In genomic region chr15:31268911-31269784, GRCh38 we compare ENCODE assay signal across 13 cellular contexts. TPM values are rescaled to one million over a fixed set of nuclear protein-coding genes. Genes with fewer than 3 reads are reported as not detected.
DNase-seq lines count a peak whose midpoint lies in the region; ATAC-seq and TF ChIP-seq lines count a peak whose summit lies in the region.
"Had no signal": no experiment of that assay in that cellular context is flagged by ENCODE, and none has a peak within 500 bp of the region (broad histone marks: within the 10 kb centered on the region; RNA-seq: fewer than 3 reads in every experiment).

No MANE protein-coding gene starts in this region.

- H2BK12ac ChIP-seq in neuronal stem cell (ENCODE audit: low read length), result no peak overlapping the region

- H3K9me3 Mint-ChIP-seq in activated naive CD4-positive, alpha-beta T cell treated with anti-CD3 and anti-CD28 coated beads, Interleukin-2, amount 50 U/mL, for 24 hours, result no peaks in the 10 kb centered on the region

- no peak overlapping the region for H4K91ac ChIP-seq in neuronal stem cell (ENCODE audit: low read depth, low read length, poor library complexity)

- H3K4me3 ChIP-seq in tibial artery, result no peak overlapping the region
- H3K4me3 ChIP-seq in neuronal stem cell (ENCODE audit: low read length in 2 of 2), result no peak overlapping the region
- H3K4me3 ChIP-seq: K562, pancreas had no signal

- H3K4ac ChIP-seq in neuronal stem cell (ENCODE audit: low read length), result no peak overlapping the region

- H3K36me3 Mint-ChIP-seq in activated naive CD4-positive, alpha-beta T cell treated with anti-CD3 and anti-CD28 coated beads, Interleukin-2, amount 50 U/mL, for 24 hours, result no peaks in the 10 kb centered on the region

- no peak overlapping the region for H2BK15ac ChIP-seq in neuronal stem cell (ENCODE audit: low read length)

- TF ChIP-seq CTCF in tibial artery (IDR thresholded peaks at IDR 0.05), result no peak

- no peak overlapping the region for H3K14ac ChIP-seq in neuronal stem cell (ENCODE audit: low read length)

- no peak overlapping the region for H2AK5ac ChIP-seq in neuronal stem cell (ENCODE audit: low read depth, low read length)

- H3K4me1 ChIP-seq in tibial artery (peaks cover 0 to 8% (median 0%) of the 10 kb centered on the region in 4 donors), neuronal stem cell (ENCODE audit: control insufficient read depth in 2 of 2, insufficient read depth in 1 of 2, low read depth in 1 of 2, low read length in 2 of 2) (peaks cover 0 to 10% of the 10 kb centered on the region in 2 donors)

- H4K8ac ChIP-seq in neuronal stem cell (ENCODE audit: low read depth, low read length), result no peak overlapping the region

- no peak overlapping the region for H3K4me2 ChIP-seq in neuronal stem cell (ENCODE audit: insufficient read depth, low read length, poor library complexity, severe bottlenecking)

- H3K79me1 ChIP-seq in neuronal stem cell (ENCODE audit: low read depth, low read length), result no peaks in the 10 kb centered on the region

- no peak overlapping the region for H3K23ac ChIP-seq in neuronal stem cell (ENCODE audit: low read depth, low read length, poor library complexity)

- H3K27me3 ChIP-seq in tibial artery, result no peaks in the 10 kb centered on the region
- H3K27me3 ChIP-seq in neuronal stem cell (ENCODE audit: control insufficient read depth in 3 of 3, insufficient read depth in 3 of 3, low read depth in 1 of 3, low read length in 3 of 3), result peaks cover 0 to 2% (median 0%) of the 10 kb centered on the region in 3 experiments
- H3K27me3 ChIP-seq: pancreas had no signal

- no peaks in the 10 kb centered on the region for H3K9me3 ChIP-seq in tibial artery
- no peaks in the 10 kb centered on the region for H3K9me3 ChIP-seq in neuronal stem cell (replicated peaks in 1 of 2; ENCODE audit: control insufficient read depth in 2 of 2, insufficient read depth in 1 of 2, low read depth in 1 of 2, low read length in 2 of 2)
- H3K9me3 ChIP-seq: pancreas had no signal

- H3K36me3 ChIP-seq in tibial artery (no peaks in the 10 kb centered on the region), neuronal stem cell (replicated peaks in 1 of 2; ENCODE audit: control insufficient read depth in 2 of 2, insufficient read depth in 2 of 2, low read length in 2 of 2) (no peaks in the 10 kb centered on the region)
- H3K36me3 ChIP-seq: pancreas had no signal

- intact Hi-C loops in tibial artery (cut with DNase I; ENCODE audit: low total_unique reads), result no loop called here

- ATAC-seq in left lobe of liver (no peak), GM18907 (IDR thresholded peaks at IDR 0.05; ENCODE audit: unreplicated experiment) (no peak)
- ATAC-seq: K562, pancreas had no signal

- H2BK120ac ChIP-seq in neuronal stem cell (ENCODE audit: low read depth, low read length), result no peak overlapping the region

- H3K27me3 Mint-ChIP-seq in activated naive CD4-positive, alpha-beta T cell treated with anti-CD3 and anti-CD28 coated beads, Interleukin-2, amount 50 U/mL, for 24 hours, result no peaks in the 10 kb centered on the region

- peaks cover 69% of the 10 kb centered on the region for H3K4me1 Mint-ChIP-seq in activated naive CD4-positive, alpha-beta T cell treated with anti-CD3 and anti-CD28 coated beads, Interleukin-2, amount 50 U/mL, for 24 hours

- in situ Hi-C loops in ACHN (cut with HindIII; ENCODE audit: low pct_ligation_motif_present, low pct_unique_long_range_greater_than_20kb, low sequenced_read_pairs), result no loop called here

- no peak overlapping the region for H3K27ac ChIP-seq in tibial artery
- no peak overlapping the region for H3K27ac ChIP-seq in neuronal stem cell (replicated peaks; ENCODE audit: low read length)
- H3K27ac ChIP-seq: epithelial cell of prostate, pancreas had no signal

- WGBS in neuronal stem cell (ENCODE audit: extremely low coverage in 2 of 2, insufficient read length in 2 of 2, insufficient replicate concordance in 1 of 2), 2 donors, result no CpG with 5 or more reads among the region's 11 CpGs

- no peak overlapping the region for H2BK5ac ChIP-seq in neuronal stem cell (ENCODE audit: low read length)

- no peak overlapping the region for H3K9ac ChIP-seq in neuronal stem cell (ENCODE audit: low read depth, low read length, poor library complexity)

- peak overlapping the region; percentile 24 for H3K27ac Mint-ChIP-seq in activated naive CD4-positive, alpha-beta T cell treated with anti-CD3 and anti-CD28 coated beads, Interleukin-2, amount 50 U/mL, for 24 hours

- H3K18ac ChIP-seq in neuronal stem cell (ENCODE audit: low read length), result no peak overlapping the region

- H2AFZ ChIP-seq in neuronal stem cell (ENCODE audit: low read length), result no peak overlapping the region

- no peak overlapping the region for H3K4me3 Mint-ChIP-seq in activated naive CD4-positive, alpha-beta T cell treated with anti-CD3 and anti-CD28 coated beads, Interleukin-2, amount 50 U/mL, for 24 hours

- DNase-seq in activated naive CD4-positive, alpha-beta T cell treated with anti-CD3 and anti-CD28 coated beads, Interleukin-2, amount 50 U/mL, for 16 hours, result no peak
- DNase-seq in NCI-H524 treated with DMSO at 0.1 percent for 48 hours (lab: John Stamatoyannopoulos, UW) (peak; percentile 98), left lobe of liver (ENCODE audit: low spot score) (peak; percentile 41), tibial artery (peak; percentile 3 to 56), ACHN (no peak), neuronal stem cell (ENCODE audit: low spot score) (no peak)
- DNase-seq: GDM1, NCI-H2029 had no signal

RNA-seq across cellular contexts. Expression of gene KLF13, which starts 57.5 kb away (rescaled TPM):
- 91.9 TPM for total RNA-seq in left lobe of liver
- 42.9 TPM for polyA plus RNA-seq in neuronal stem cell (2013, experiment 1 of 2)
- polyA plus RNA-seq in neuronal stem cell (2013, experiment 2 of 2), result 42.1 TPM

Comparison
In these comparisons a context has a peak if more than half of its experiments do, and no peak if none do; other contexts are left out.
1. DNase-seq: peak in NCI-H524 treated with DMSO at 0.1 percent for 48 hours (single experiment), left lobe of liver (single experiment) and tibial artery (2 of 2); none in activated naive CD4-positive, alpha-beta T cell treated with anti-CD3 and anti-CD28 coated beads, Interleukin-2, amount 50 U/mL, for 16 hours (single experiment), ACHN (single experiment) and neuronal stem cell (single experiment).